ENCODE assay signal across 10 cellular contexts in genomic region chr12:93678779-93679178, GRCh38. TPM values are rescaled to one million over a fixed set of nuclear protein-coding genes. Genes with fewer than 3 reads are reported as not detected.
DNase-seq lines count a peak whose midpoint lies in the region; ATAC-seq and TF ChIP-seq lines count a peak whose summit lies in the region.
"Had no signal": no experiment of that assay in that cellular context is flagged by ENCODE, and none has a peak within 500 bp of the region (broad histone marks: within the 10 kb centered on the region; RNA-seq: fewer than 3 reads in every experiment).

No MANE protein-coding gene starts in this region.

- TF ChIP-seq CTCF in mesothelial cell of epicardium (IDR thresholded peaks at IDR 0.05; ENCODE audit: unreplicated experiment) = no peak
- no peak for TF ChIP-seq CTCF in gastroesophageal sphincter (IDR thresholded peaks at IDR 0.05)

- H3K4me1 Mint-ChIP-seq in mesothelial cell of epicardium = peaks cover 21% of the 10 kb centered on the region

- DNase-seq in GM23248 (no peak), mesothelial cell of epicardium (ENCODE audit: low spot score in 2 of 2, unreplicated experiment in 2 of 2) (no peak), DMS53 (lab: John Stamatoyannopoulos, UW) (no peak), left lobe of liver (ENCODE audit: low spot score) (no peak)
- DNase-seq in activated naive CD4-positive, alpha-beta T cell treated with anti-CD3 and anti-CD28 coated beads, Interleukin-2, amount 50 U/mL, for 72 hours (ENCODE audit: low spot score in 2 of 2) = no peak
- DNase-seq: upper lobe of left lung had no signal

- no peak for ATAC-seq in activated naive CD4-positive, alpha-beta T cell treated with anti-CD3 and anti-CD28 coated beads, Interleukin-2, amount 50 U/mL, for 72 hours
- ATAC-seq in gastroesophageal sphincter (no peak), left lobe of liver (no peak), HG02884 (IDR thresholded peaks at IDR 0.05; ENCODE audit: unreplicated experiment) (no peak)

- no peak overlapping the region for H3K9ac ChIP-seq in BLaER1
- no peak overlapping the region for H3K9ac ChIP-seq in GM23248

- no peaks in the 10 kb centered on the region; the same call in 1 of the 2 replicates for H3K9me3 ChIP-seq in BLaER1
- H3K9me3 ChIP-seq in GM23248 (ENCODE audit: low read depth) = no peaks in the 10 kb centered on the region
- no peaks in the 10 kb centered on the region for H3K9me3 ChIP-seq in gastroesophageal sphincter
- H3K9me3 ChIP-seq: neutrophil, upper lobe of left lung had no signal

- H3K36me3 ChIP-seq in BLaER1 (no peaks in the 10 kb centered on the region), GM23248 (ENCODE audit: low read depth) (no peaks in the 10 kb centered on the region), gastroesophageal sphincter (peaks cover 0 to 13% of the 10 kb centered on the region in 2 donors)
- H3K36me3 ChIP-seq: neutrophil, upper lobe of left lung had no signal

- in situ Hi-C loops in GM23248 (cut with MboI) = no loop called here

- H3K27me3 ChIP-seq in BLaER1 (no peaks in the 10 kb centered on the region), GM23248 (replicated peaks; ENCODE audit: insufficient read depth) (no peaks in the 10 kb centered on the region), gastroesophageal sphincter (no peaks in the 10 kb centered on the region)
- H3K27me3 ChIP-seq: neutrophil, upper lobe of left lung had no signal

- peaks cover 22 to 32% of the 10 kb centered on the region in 2 donors for H3K36me3 Mint-ChIP-seq in activated naive CD4-positive, alpha-beta T cell treated with anti-CD3 and anti-CD28 coated beads, Interleukin-2, amount 50 U/mL, for 72 hours
- no peaks in the 10 kb centered on the region for H3K36me3 Mint-ChIP-seq in mesothelial cell of epicardium

- TF ChIP-seq POLR2A in gastroesophageal sphincter (IDR thresholded peaks at IDR 0.05) = no peak

- H2AFZ ChIP-seq in GM23248 = peak overlapping the region; percentile 98; the same call in 1 of the 2 replicates

- TF ChIP-seq EP300 in gastroesophageal sphincter (IDR thresholded peaks at IDR 0.05) = no peak

- H3K9me2 ChIP-seq in GM23248 (ENCODE audit: insufficient read depth) = no peaks in the 10 kb centered on the region

- H4K20me1 ChIP-seq in BLaER1 (no peaks in the 10 kb centered on the region), GM23248 (ENCODE audit: insufficient read depth) (no peaks in the 10 kb centered on the region)

- 97 to 100% methylated on average over 5 of the region's 5 CpGs for WGBS in GM23248 (ENCODE audit: low coverage in 1 of 2, low lambda C conversion rate in 2 of 2, missing lambda C conversion rate in 2 of 2), 2 experiments
- WGBS in gastroesophageal sphincter (ENCODE audit: low coverage in 1 of 2), 2 donors = 100% methylated on average over 1 to 3 of the region's 5 CpGs

- peak overlapping the region; percentile 97 for H3K4me3 Mint-ChIP-seq in mesothelial cell of epicardium

- peaks cover 4% of the 10 kb centered on the region; the same call in 1 of the 2 replicates for H3K79me2 ChIP-seq in GM23248 (ENCODE audit: insufficient read depth)

- peak overlapping the region; percentile 99 to 100 for H3K27ac Mint-ChIP-seq in activated naive CD4-positive, alpha-beta T cell treated with anti-CD3 and anti-CD28 coated beads, Interleukin-2, amount 50 U/mL, for 72 hours
- peak overlapping the region; percentile 100 for H3K27ac Mint-ChIP-seq in mesothelial cell of epicardium

- no peaks in the 10 kb centered on the region for H3K27me3 Mint-ChIP-seq in mesothelial cell of epicardium (ENCODE audit: low read depth)

- H3K27ac ChIP-seq in BLaER1 (no peak overlapping the region), GM23248 (no peak overlapping the region), gastroesophageal sphincter (peak overlapping the region in 1 of 4 donors; percentile 98)

- H3K4me3 ChIP-seq in BLaER1 = no peak overlapping the region
- H3K4me3 ChIP-seq in GM23248 = no peak overlapping the region
- H3K4me3 ChIP-seq in gastroesophageal sphincter = no peak overlapping the region

- H3K4me1 ChIP-seq in BLaER1 (peaks cover 23% of the 10 kb centered on the region), GM23248 (ENCODE audit: insufficient read depth) (peaks cover 8% of the 10 kb centered on the region), gastroesophageal sphincter (peaks cover 5 to 52% (median 6%) of the 10 kb centered on the region in 3 donors)

- peaks cover 7 to 9% of the 10 kb centered on the region in 2 donors for H3K9me3 Mint-ChIP-seq in activated naive CD4-positive, alpha-beta T cell treated with anti-CD3 and anti-CD28 coated beads, Interleukin-2, amount 50 U/mL, for 72 hours
- H3K9me3 Mint-ChIP-seq in mesothelial cell of epicardium = no peaks in the 10 kb centered on the region

- peaks cover 5% of the 10 kb centered on the region; the same call in 1 of the 2 replicates for H3F3A ChIP-seq in GM23248 (ENCODE audit: insufficient read depth)

- peak overlapping the region; percentile 93 for H3K4me2 ChIP-seq in BLaER1
- H3K4me2 ChIP-seq in GM23248 (ENCODE audit: unreplicated experiment) = no peak overlapping the region

RNA-seq across cellular contexts. Expression of gene CRADD, which starts 1.6 kb away (rescaled TPM):
- 12.9 and 21.5 TPM in 2 replicates for total RNA-seq in GM23248 (2014; rRNA removed; shearing (Covaris generic))
- 18.6 and 19.6 TPM in 2 replicates for polyA plus RNA-seq in GM23248 (2016; fragmentation: Nextera tagmentation; extraction: Ambion mirVana)
- total RNA-seq in activated naive CD4-positive, alpha-beta T cell treated with anti-CD3 and anti-CD28 coated beads, Interleukin-2, amount 50 U/mL, for 72 hours = 10 to 100 TPM in 1 of 2 donors, 1 to 10 TPM in 1; 9.6 to 10.1 TPM
- total RNA-seq in mesothelial cell of epicardium (6.3 to 7.0 TPM (median 6.6 TPM) in 3 replicates), gastroesophageal sphincter (10 to 100 TPM; 11.8 to 49.5 (median 31.4) TPM), left lobe of liver (27.0 TPM)
